1 cellular context compared by ENCODE assay signal in genomic region chr10:103587073-103587472, GRCh38.
TF ChIP-seq lines count a peak whose summit lies in the region.

No MANE protein-coding gene starts in this region.

TF ChIP-seq in GM12878, 131 proteins besides CTCF, POLR2A, EP300 and RAD21 (continued from another document):
- TF ChIP-seq, protein P1, sequence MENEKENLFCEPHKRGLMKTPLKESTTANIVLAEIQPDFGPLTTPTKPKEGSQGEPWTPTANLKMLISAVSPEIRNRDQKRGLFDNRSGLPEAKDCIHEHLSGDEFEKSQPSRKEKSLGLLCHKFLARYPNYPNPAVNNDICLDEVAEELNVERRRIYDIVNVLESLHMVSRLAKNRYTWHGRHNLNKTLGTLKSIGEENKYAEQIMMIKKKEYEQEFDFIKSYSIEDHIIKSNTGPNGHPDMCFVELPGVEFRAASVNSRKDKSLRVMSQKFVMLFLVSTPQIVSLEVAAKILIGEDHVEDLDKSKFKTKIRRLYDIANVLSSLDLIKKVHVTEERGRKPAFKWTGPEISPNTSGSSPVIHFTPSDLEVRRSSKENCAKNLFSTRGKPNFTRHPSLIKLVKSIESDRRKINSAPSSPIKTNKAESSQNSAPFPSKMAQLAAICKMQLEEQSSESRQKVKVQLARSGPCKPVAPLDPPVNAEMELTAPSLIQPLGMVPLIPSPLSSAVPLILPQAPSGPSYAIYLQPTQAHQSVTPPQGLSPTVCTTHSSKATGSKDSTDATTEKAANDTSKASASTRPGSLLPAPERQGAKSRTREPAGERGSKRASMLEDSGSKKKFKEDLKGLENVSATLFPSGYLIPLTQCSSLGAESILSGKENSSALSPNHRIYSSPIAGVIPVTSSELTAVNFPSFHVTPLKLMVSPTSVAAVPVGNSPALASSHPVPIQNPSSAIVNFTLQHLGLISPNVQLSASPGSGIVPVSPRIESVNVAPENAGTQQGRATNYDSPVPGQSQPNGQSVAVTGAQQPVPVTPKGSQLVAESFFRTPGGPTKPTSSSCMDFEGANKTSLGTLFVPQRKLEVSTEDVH (IDR thresholded peaks at IDR 0.05; ENCODE audit: low read depth, partially characterized antibody), result no peak
- no peak for TF ChIP-seq NBN (IDR thresholded peaks at IDR 0.05)
- TF ChIP-seq BACH1 (IDR thresholded peaks at IDR 0.05; ENCODE audit: borderline replicate concordance), result no peak
- TF ChIP-seq, protein P2, sequence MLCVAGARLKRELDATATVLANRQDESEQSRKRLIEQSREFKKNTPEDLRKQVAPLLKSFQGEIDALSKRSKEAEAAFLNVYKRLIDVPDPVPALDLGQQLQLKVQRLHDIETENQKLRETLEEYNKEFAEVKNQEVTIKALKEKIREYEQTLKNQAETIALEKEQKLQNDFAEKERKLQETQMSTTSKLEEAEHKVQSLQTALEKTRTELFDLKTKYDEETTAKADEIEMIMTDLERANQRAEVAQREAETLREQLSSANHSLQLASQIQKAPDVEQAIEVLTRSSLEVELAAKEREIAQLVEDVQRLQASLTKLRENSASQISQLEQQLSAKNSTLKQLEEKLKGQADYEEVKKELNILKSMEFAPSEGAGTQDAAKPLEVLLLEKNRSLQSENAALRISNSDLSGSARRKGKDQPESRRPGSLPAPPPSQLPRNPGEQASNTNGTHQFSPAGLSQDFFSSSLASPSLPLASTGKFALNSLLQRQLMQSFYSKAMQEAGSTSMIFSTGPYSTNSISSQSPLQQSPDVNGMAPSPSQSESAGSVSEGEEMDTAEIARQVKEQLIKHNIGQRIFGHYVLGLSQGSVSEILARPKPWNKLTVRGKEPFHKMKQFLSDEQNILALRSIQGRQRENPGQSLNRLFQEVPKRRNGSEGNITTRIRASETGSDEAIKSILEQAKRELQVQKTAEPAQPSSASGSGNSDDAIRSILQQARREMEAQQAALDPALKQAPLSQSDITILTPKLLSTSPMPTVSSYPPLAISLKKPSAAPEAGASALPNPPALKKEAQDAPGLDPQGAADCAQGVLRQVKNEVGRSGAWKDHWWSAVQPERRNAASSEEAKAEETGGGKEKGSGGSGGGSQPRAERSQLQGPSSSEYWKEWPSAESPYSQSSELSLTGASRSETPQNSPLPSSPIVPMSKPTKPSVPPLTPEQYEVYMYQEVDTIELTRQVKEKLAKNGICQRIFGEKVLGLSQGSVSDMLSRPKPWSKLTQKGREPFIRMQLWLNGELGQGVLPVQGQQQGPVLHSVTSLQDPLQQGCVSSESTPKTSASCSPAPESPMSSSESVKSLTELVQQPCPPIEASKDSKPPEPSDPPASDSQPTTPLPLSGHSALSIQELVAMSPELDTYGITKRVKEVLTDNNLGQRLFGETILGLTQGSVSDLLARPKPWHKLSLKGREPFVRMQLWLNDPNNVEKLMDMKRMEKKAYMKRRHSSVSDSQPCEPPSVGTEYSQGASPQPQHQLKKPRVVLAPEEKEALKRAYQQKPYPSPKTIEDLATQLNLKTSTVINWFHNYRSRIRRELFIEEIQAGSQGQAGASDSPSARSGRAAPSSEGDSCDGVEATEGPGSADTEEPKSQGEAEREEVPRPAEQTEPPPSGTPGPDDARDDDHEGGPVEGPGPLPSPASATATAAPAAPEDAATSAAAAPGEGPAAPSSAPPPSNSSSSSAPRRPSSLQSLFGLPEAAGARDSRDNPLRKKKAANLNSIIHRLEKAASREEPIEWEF (IDR thresholded peaks at IDR 0.05; ENCODE audit: insufficient replicate concordance, low read depth, low read length), result no peak
- TF ChIP-seq MTA2 (IDR thresholded peaks at IDR 0.05; ENCODE audit: low read depth), result no peak
- no peak for TF ChIP-seq PRDM15 (CRISPR knock-in tag; IDR thresholded peaks at IDR 0.05)
- no peak for TF ChIP-seq ZNF24 (IDR thresholded peaks at IDR 0.05)
- TF ChIP-seq, protein P3, sequence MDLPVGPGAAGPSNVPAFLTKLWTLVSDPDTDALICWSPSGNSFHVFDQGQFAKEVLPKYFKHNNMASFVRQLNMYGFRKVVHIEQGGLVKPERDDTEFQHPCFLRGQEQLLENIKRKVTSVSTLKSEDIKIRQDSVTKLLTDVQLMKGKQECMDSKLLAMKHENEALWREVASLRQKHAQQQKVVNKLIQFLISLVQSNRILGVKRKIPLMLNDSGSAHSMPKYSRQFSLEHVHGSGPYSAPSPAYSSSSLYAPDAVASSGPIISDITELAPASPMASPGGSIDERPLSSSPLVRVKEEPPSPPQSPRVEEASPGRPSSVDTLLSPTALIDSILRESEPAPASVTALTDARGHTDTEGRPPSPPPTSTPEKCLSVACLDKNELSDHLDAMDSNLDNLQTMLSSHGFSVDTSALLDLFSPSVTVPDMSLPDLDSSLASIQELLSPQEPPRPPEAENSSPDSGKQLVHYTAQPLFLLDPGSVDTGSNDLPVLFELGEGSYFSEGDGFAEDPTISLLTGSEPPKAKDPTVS (IDR thresholded peaks at IDR 0.05; ENCODE audit: low read depth, low read length), result no peak
- no peak for TF ChIP-seq MEF2B (IDR thresholded peaks at IDR 0.05; ENCODE audit: partially characterized antibody, poor library complexity, severe bottlenecking)
